ENCODE assay signal across 1 cellular context in genomic region chr13:113354831-113355610, GRCh38.
TF ChIP-seq lines count a peak whose summit lies in the region.

No MANE protein-coding gene starts in this region.

TF ChIP-seq in HepG2, 621 proteins besides CTCF, POLR2A, EP300 and RAD21:
- TF ChIP-seq CAMTA2 (CRISPR knock-in tag; IDR thresholded peaks at IDR 0.05; ENCODE audit: borderline replicate concordance) (no peak), AGO2 (optimal IDR thresholded peaks at IDR 0.05; ENCODE audit: low read depth, low read length) (peak; percentile 78)
